Comparison of ENCODE assay signal across 8 cellular contexts in the genomic region with DNA sequence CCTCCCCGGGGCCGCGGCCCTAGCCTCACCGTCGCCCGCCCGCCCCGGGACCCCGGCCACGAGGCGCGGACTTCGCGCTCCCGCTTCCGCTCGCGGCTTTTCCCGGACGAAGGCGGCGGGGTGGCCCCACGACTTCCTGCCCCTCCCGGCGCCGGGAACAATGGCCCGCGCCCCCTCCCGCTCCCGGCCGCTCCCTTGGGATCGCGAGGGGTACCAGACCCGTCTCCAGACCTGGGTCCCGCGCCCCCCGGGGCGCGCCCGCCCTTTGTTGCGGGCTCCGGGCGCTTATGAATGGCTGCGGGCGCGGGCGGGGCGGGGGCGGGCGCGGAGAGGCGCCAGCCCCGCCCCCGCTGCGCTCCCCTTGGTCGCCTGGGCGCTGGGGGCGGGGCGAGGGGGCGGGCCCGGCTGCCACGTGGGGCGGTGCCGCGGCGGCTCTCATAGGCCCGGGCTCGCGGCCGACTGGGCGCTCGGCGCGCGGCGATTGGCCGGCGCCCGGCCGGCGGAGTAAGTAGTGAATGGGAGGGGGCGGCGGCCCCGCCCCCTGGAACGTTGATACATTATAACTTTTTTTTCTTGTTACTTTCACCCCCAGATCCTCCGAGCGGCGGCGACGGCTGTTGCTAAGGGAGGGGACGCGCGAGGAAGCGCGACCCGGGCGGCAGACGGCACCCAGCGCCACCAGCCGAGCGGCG. TPM values are rescaled to one million over a fixed set of nuclear protein-coding genes. Genes with fewer than 3 reads are reported as not detected.
DNase-seq lines count a peak whose midpoint lies in the region; ATAC-seq and TF ChIP-seq lines count a peak whose summit lies in the region.

No MANE protein-coding gene starts in this region.

- no peaks in the 10 kb centered on the region for H3K9me3 Mint-ChIP-seq in activated T-helper 17 cell treated with anti-CD3 and anti-CD28 coated beads, Interleukin-2, amount 50 U/mL, for 72 hours
- no peaks in the 10 kb centered on the region for H3K9me3 Mint-ChIP-seq in natural killer cell

- H3K27ac Mint-ChIP-seq in activated T-helper 17 cell treated with anti-CD3 and anti-CD28 coated beads, Interleukin-2, amount 50 U/mL, for 72 hours: peak overlapping the region; percentile 73
- peak overlapping the region; percentile 88 to 97 for H3K27ac Mint-ChIP-seq in natural killer cell

- peak; percentile 33 for ATAC-seq in GM21786 (IDR thresholded peaks at IDR 0.05; ENCODE audit: unreplicated experiment)
- ATAC-seq in activated T-helper 17 cell treated with anti-CD3 and anti-CD28 coated beads, Interleukin-2, amount 50 U/mL, for 72 hours (replicated peaks): peak; percentile 61
- ATAC-seq in natural killer cell: peak; percentile 45 to 76 (median 57)

- peak overlapping the region; percentile 49 for H3K4me3 Mint-ChIP-seq in activated T-helper 17 cell treated with anti-CD3 and anti-CD28 coated beads, Interleukin-2, amount 50 U/mL, for 72 hours
- peak overlapping the region; percentile 91 for H3K4me3 Mint-ChIP-seq in natural killer cell

- TF ChIP-seq CTCF in LNCaP clone FGC (IDR thresholded peaks at IDR 0.05; ENCODE audit: control insufficient read depth, extremely low read depth, insufficient read depth): no peak
- TF ChIP-seq CTCF in fibroblast of mammary gland (conservative IDR thresholded peaks at IDR 0.05; ENCODE audit: control insufficient read depth, insufficient read depth, low read depth, low read length): no peak
- no peak for TF ChIP-seq CTCF in natural killer cell (IDR thresholded peaks at IDR 0.05)

- intact Hi-C loops in natural killer cell (cut with micrococcal nuclease): loop anchor here (1.0 to 10.0 kb wide), 3 partner anchors 17 to 325 kb away; partner anchors contain the start of genes ARID3A, RNU6-2 and TMEM259

- H3K4me3 ChIP-seq in LNCaP clone FGC (ENCODE audit: low read depth, low read length) (peak overlapping the region; percentile 80), fibroblast of mammary gland (ENCODE audit: control insufficient read depth, low read depth, low read length) (peak overlapping the region; percentile 77)

- H3K36me3 Mint-ChIP-seq in activated T-helper 17 cell treated with anti-CD3 and anti-CD28 coated beads, Interleukin-2, amount 50 U/mL, for 72 hours (ENCODE audit: low read depth): peaks cover 37% of the 10 kb centered on the region
- H3K36me3 Mint-ChIP-seq in natural killer cell: no peaks in the 10 kb centered on the region

- DNase-seq in DMS153 treated with DMSO at 0.1 percent for 48 hours (lab: John Stamatoyannopoulos, UW; ENCODE audit: unreplicated experiment) (peak; percentile 49), LNCaP clone FGC (ENCODE audit: low read depth) (peak; percentile 69), RKO (ENCODE audit: low spot score) (peak; percentile 96), fibroblast of mammary gland (ENCODE audit: low read depth) (peak; percentile 94), natural killer cell (peak; percentile 92)
- DNase-seq in stimulated activated naive CD4-positive, alpha-beta T cell (lab: John Stamatoyannopoulos, UW): peak; percentile 92 to 96 (median 94)

- H3K27me3 Mint-ChIP-seq in activated T-helper 17 cell treated with anti-CD3 and anti-CD28 coated beads, Interleukin-2, amount 50 U/mL, for 72 hours: no peaks in the 10 kb centered on the region
- H3K27me3 Mint-ChIP-seq in natural killer cell (ENCODE audit: low read depth in 2 of 2): no peaks in the 10 kb centered on the region

- H3K4me1 Mint-ChIP-seq in activated T-helper 17 cell treated with anti-CD3 and anti-CD28 coated beads, Interleukin-2, amount 50 U/mL, for 72 hours: no peaks in the 10 kb centered on the region
- H3K4me1 Mint-ChIP-seq in natural killer cell: peaks cover 3 to 25% of the 10 kb centered on the region in 2 donors

RNA-seq across cellular contexts. Expression of gene MIDN, which starts 1.1 kb away (rescaled TPM):
- 10 to 100 TPM; 51.4 to 56.8 TPM for total RNA-seq in activated T-helper 17 cell treated with anti-CD3 and anti-CD28 coated beads, Interleukin-2, amount 50 U/mL, for 72 hours
- total RNA-seq in natural killer cell: 100 to 1,000 TPM; 296 to 367 (median 314) TPM

RNA-seq across cellular contexts. Expression of gene ATP5F1D, which starts 7.9 kb away (rescaled TPM):
- 100 to 1,000 TPM; 148 to 210 TPM for total RNA-seq in activated T-helper 17 cell treated with anti-CD3 and anti-CD28 coated beads, Interleukin-2, amount 50 U/mL, for 72 hours
- total RNA-seq in natural killer cell: 100 to 1,000 TPM in 2 of 3 donors, 10 to 100 TPM in 1; 88.6 to 119 (median 104) TPM

RNA-seq across cellular contexts. Expression of gene CBARP, which starts 11.6 kb away (rescaled TPM):
- 1 to 10 TPM in 1 of 2 donors, under 1 TPM in 1; 0.77 to 1.4 TPM for total RNA-seq in activated T-helper 17 cell treated with anti-CD3 and anti-CD28 coated beads, Interleukin-2, amount 50 U/mL, for 72 hours
- under 1 TPM in 2 of 3 donors, not detected in 1; 0.14 to 0.41 TPM for total RNA-seq in natural killer cell

RNA-seq across cellular contexts. Expression of gene CIRBP, which starts 19.7 kb away (rescaled TPM):
- 100 to 1,000 TPM; 150 to 172 TPM for total RNA-seq in activated T-helper 17 cell treated with anti-CD3 and anti-CD28 coated beads, Interleukin-2, amount 50 U/mL, for 72 hours
- 100 to 1,000 TPM; 410 to 454 (median 440) TPM for total RNA-seq in natural killer cell

RNA-seq across cellular contexts. Expression of gene FAM174C, which starts 25.9 kb away (rescaled TPM):
- 10 to 100 TPM; 52.9 to 85.9 TPM for total RNA-seq in activated T-helper 17 cell treated with anti-CD3 and anti-CD28 coated beads, Interleukin-2, amount 50 U/mL, for 72 hours
- 10 to 100 TPM; 26.6 to 33.4 (median 27.1) TPM for total RNA-seq in natural killer cell

Comparison
In these comparisons a context has a peak if more than half of its experiments do, and no peak if none do; other contexts are left out.
1. Peak in every context shown above with its lines: DNase-seq, ATAC-seq and H3K4me3 ChIP-seq.
2. RNA of gene MIDN, which starts 1.1 kb away (total RNA-seq): 296 to 367 TPM in natural killer cell; 51.4 to 56.8 TPM in activated T-helper 17 cell treated with anti-CD3 and anti-CD28 coated beads, Interleukin-2, amount 50 U/mL, for 72 hours; every median in the first group is over 4 times any median in the second.